ENCODE assay signal across 27 cellular contexts in genomic region chr22:37206841-37207821, GRCh38. TPM values are rescaled to one million over a fixed set of nuclear protein-coding genes. Genes with fewer than 3 reads are reported as not detected.
DNase-seq lines count a peak whose midpoint lies in the region; ATAC-seq lines count a peak whose summit lies in the region.
"Had no signal": no experiment of that assay in that cellular context is flagged by ENCODE, and none has a peak within 500 bp of the region (broad histone marks: within the 10 kb centered on the region; RNA-seq: fewer than 3 reads in every experiment).

No MANE protein-coding gene starts in this region.

- no peak overlapping the region for H2BK5ac ChIP-seq in neuronal stem cell (ENCODE audit: low read length)

- peak overlapping the region; percentile 66 for H2AK5ac ChIP-seq in neuronal stem cell (ENCODE audit: low read depth, low read length)

- no peaks in the 10 kb centered on the region for H3K36me3 Mint-ChIP-seq in T-helper 17 cell (ENCODE audit: low read depth)
- H3K36me3 Mint-ChIP-seq: IgD-negative memory B cell had no signal

- no peaks in the 10 kb centered on the region for H3K79me2 ChIP-seq in GM23248 (ENCODE audit: insufficient read depth)

- no peak overlapping the region for H2AFZ ChIP-seq in neuronal stem cell (ENCODE audit: low read length)
- no peak overlapping the region for H2AFZ ChIP-seq in GM23248

- peak overlapping the region; percentile 37 for H3K23ac ChIP-seq in neuronal stem cell (ENCODE audit: low read depth, low read length, poor library complexity)

- H3K9me2 ChIP-seq in GM23248 (ENCODE audit: insufficient read depth) = no peaks in the 10 kb centered on the region

- H3K4me2 ChIP-seq in neuronal stem cell (ENCODE audit: insufficient read depth, low read length, poor library complexity, severe bottlenecking) (no peak overlapping the region), GM23248 (ENCODE audit: unreplicated experiment) (no peak overlapping the region)

- H3K27ac ChIP-seq in neuronal stem cell (replicated peaks; ENCODE audit: low read length) (no peak overlapping the region), GM23248 (no peak overlapping the region)
- H3K27ac ChIP-seq: right atrium auricular region, WERI-Rb-1 had no signal

- no CpG with 5 or more reads among the region's 71 CpGs for WGBS in neuronal stem cell (ENCODE audit: extremely low coverage in 2 of 2, insufficient read length in 2 of 2, insufficient replicate concordance in 1 of 2), 2 donors
- 81 to 86% methylated on average over 57 to 70 of the region's 71 CpGs for WGBS in GM23248 (ENCODE audit: low coverage in 1 of 2, low lambda C conversion rate in 2 of 2, missing lambda C conversion rate in 2 of 2), 2 experiments

- H3K4me1 Mint-ChIP-seq in T-helper 17 cell = peaks cover 12% of the 10 kb centered on the region

- peak overlapping the region; percentile 74 for H3K18ac ChIP-seq in neuronal stem cell (ENCODE audit: low read length)

- H3F3A ChIP-seq in GM23248 (ENCODE audit: insufficient read depth) = no peaks in the 10 kb centered on the region

- no peaks in the 10 kb centered on the region for H3K36me3 ChIP-seq in neuronal stem cell (replicated peaks in 1 of 2; ENCODE audit: control insufficient read depth in 2 of 2, insufficient read depth in 2 of 2, low read length in 2 of 2)
- H3K36me3 ChIP-seq in GM23248 (ENCODE audit: low read depth) = no peaks in the 10 kb centered on the region
- H3K36me3 ChIP-seq: HAP-1, right atrium auricular region, WERI-Rb-1 had no signal

- H2BK15ac ChIP-seq in neuronal stem cell (ENCODE audit: low read length) = peak overlapping the region; percentile 87

- H3K4ac ChIP-seq in neuronal stem cell (ENCODE audit: low read length) = peak overlapping the region; percentile 71

- H3K27me3 ChIP-seq in neuronal stem cell (ENCODE audit: control insufficient read depth in 3 of 3, insufficient read depth in 3 of 3, low read depth in 1 of 3, low read length in 3 of 3) = peaks cover 0 to 49% (median 0%) of the 10 kb centered on the region in 3 experiments
- no peaks in the 10 kb centered on the region for H3K27me3 ChIP-seq in GM23248 (replicated peaks; ENCODE audit: insufficient read depth)
- H3K27me3 ChIP-seq: right atrium auricular region had no signal

- no peaks in the 10 kb centered on the region for H3K79me1 ChIP-seq in neuronal stem cell (ENCODE audit: low read depth, low read length)

- no peak overlapping the region for H3K4me3 Mint-ChIP-seq in T-helper 17 cell
- H3K4me3 Mint-ChIP-seq: activated T-helper 1 cell treated with anti-CD3 and anti-CD28 coated beads, Interleukin-12 subunit alpha, Interleukin-12 subunit beta, Interleukin-2, Interleukin-4 antibody, amounts not matched to agents 30 ng/mL and 10 ng/mL and 1 ng/mL, durations not matched to agents 14 hours and 24 hours and 36 hours; CD8-positive, alpha-beta memory T cell; dendritic cell treated with granulocyte-macrophage colony-stimulating factor and Interleukin-4, amounts not matched to agents 40 ng/mL and 50 ng/mL, for 4 days; IgD-negative memory B cell had no signal

- intact Hi-C loops in left cardiac atrium (cut with DNase I) = loop anchor here in 1 of 2 donors (10.0 kb wide), 1 partner anchor 132 kb away; no protein-coding TSS in a partner anchor
- intact Hi-C loops in Right ventricle myocardium superior (cut with DNase I) = no loop called here

- in situ Hi-C loops in GM23248 (cut with MboI) = no loop called here

- no peak overlapping the region for H3K14ac ChIP-seq in neuronal stem cell (ENCODE audit: low read length)

- H3K9me3 ChIP-seq in T-helper 17 cell (ENCODE audit: control insufficient read depth, low read length, poor library complexity, severe bottlenecking) (no peaks in the 10 kb centered on the region), neuronal stem cell (replicated peaks in 1 of 2; ENCODE audit: control insufficient read depth in 2 of 2, insufficient read depth in 1 of 2, low read depth in 1 of 2, low read length in 2 of 2) (no peaks in the 10 kb centered on the region), GM23248 (ENCODE audit: low read depth) (no peaks in the 10 kb centered on the region)
- H3K9me3 ChIP-seq: HAP-1, right atrium auricular region had no signal

- peak overlapping the region; percentile 49 for H4K91ac ChIP-seq in neuronal stem cell (ENCODE audit: low read depth, low read length, poor library complexity)

- no peak overlapping the region for H2BK120ac ChIP-seq in neuronal stem cell (ENCODE audit: low read depth, low read length)

- H3K4me3 ChIP-seq in neuronal stem cell (ENCODE audit: low read length in 2 of 2) = no peak overlapping the region
- no peak overlapping the region for H3K4me3 ChIP-seq in GM23248
- H3K4me3 ChIP-seq: HAP-1, right atrium auricular region had no signal

- no peak overlapping the region for H4K8ac ChIP-seq in neuronal stem cell (ENCODE audit: low read depth, low read length)

- H3K27ac Mint-ChIP-seq in T-helper 17 cell = no peak overlapping the region
- H3K27ac Mint-ChIP-seq: dendritic cell treated with granulocyte-macrophage colony-stimulating factor and Interleukin-4, amounts not matched to agents 40 ng/mL and 50 ng/mL, for 4 days had no signal

- H3K27me3 Mint-ChIP-seq in T-helper 17 cell = no peaks in the 10 kb centered on the region
- H3K27me3 Mint-ChIP-seq: CD8-positive, alpha-beta memory T cell; IgD-negative memory B cell had no signal

- DNase-seq in left cardiac atrium = peak; percentile 12
- DNase-seq in Right ventricle myocardium superior = no peak
- peak in 2 of 3 donors; percentile 2 to 9 for DNase-seq in T-helper 17 cell
- DNase-seq in neuronal stem cell (ENCODE audit: low spot score) = no peak
- no peak for DNase-seq in GM23248
- no peak for DNase-seq in NCI-H2196 (lab: John Stamatoyannopoulos, UW; ENCODE audit: unreplicated experiment)
- no peak for DNase-seq in occipital lobe (lab: John Stamatoyannopoulos, UW)
- DNase-seq: amygdala; GDM1; mammary epithelial cell; NCI-H1105 treated with DMSO at 0.1 percent for 48 hours; NCI-H524; stimulated activated CD8-positive, alpha-beta memory T cell treated with anti-CD3 and anti-CD28 coated beads, Interleukin-4, amount 100 ng/mL, for 48 hours; substantia nigra had no signal

- H3K4me1 ChIP-seq in neuronal stem cell (ENCODE audit: control insufficient read depth in 2 of 2, insufficient read depth in 1 of 2, low read depth in 1 of 2, low read length in 2 of 2) (peaks cover 4 to 5% of the 10 kb centered on the region in 2 donors), GM23248 (ENCODE audit: insufficient read depth) (0 out of 2 replicates have a peak, but pooled peaks cover 2% of the 10 kb centered on the region)
- H3K4me1 ChIP-seq: HAP-1, right atrium auricular region had no signal

- no peak for ATAC-seq in left cardiac atrium
- ATAC-seq in Right ventricle myocardium superior (ENCODE audit: poor library complexity) = no peak
- no peak for ATAC-seq in T-helper 17 cell

- H3K9ac ChIP-seq in neuronal stem cell (ENCODE audit: low read depth, low read length, poor library complexity) (peak overlapping the region; percentile 73), GM23248 (no peak overlapping the region)

- no peaks in the 10 kb centered on the region for H4K20me1 ChIP-seq in GM23248 (ENCODE audit: insufficient read depth)

- H2BK12ac ChIP-seq in neuronal stem cell (ENCODE audit: low read length) = peak overlapping the region; percentile 30

RNA-seq across cellular contexts. Expression of gene SSTR3, which starts 5.1 kb away (rescaled TPM):
- total RNA-seq in left cardiac atrium = not detected
- not detected for total RNA-seq in Right ventricle myocardium superior
- total RNA-seq in T-helper 17 cell = 1 to 10 TPM in 1 of 2 donors, under 1 TPM in 1; 0.37 to 2.1 TPM
- 0.22 TPM for polyA plus RNA-seq in neuronal stem cell (2013, experiment 1 of 2)
- 0.28 TPM for polyA plus RNA-seq in neuronal stem cell (2013, experiment 2 of 2)
- total RNA-seq in GM23248 (2014; rRNA removed; shearing (Covaris generic)) = not detected in 2 replicates
- polyA plus RNA-seq in GM23248 (2016; fragmentation: Nextera tagmentation; extraction: Ambion mirVana) = not detected in 2 replicates
- total RNA-seq in occipital lobe = not detected
- total RNA-seq: fibroblast of lung, kidney epithelial cell, M059J, mammary epithelial cell, myocyte, osteocyte, right atrium auricular region, SK-MEL-5 had no signal
- polyA plus RNA-seq: fibroblast of lung, mammary epithelial cell had no signal

RNA-seq across cellular contexts. Expression of gene C1QTNF6, which starts 19.1 kb away (rescaled TPM):
- total RNA-seq in left cardiac atrium (1 to 10 TPM; 1.8 to 2.9 TPM), Right ventricle myocardium superior (1.5 TPM), T-helper 17 cell (10 to 100 TPM; 11.2 to 11.8 TPM), occipital lobe (5.3 TPM)
- 17.0 TPM for polyA plus RNA-seq in neuronal stem cell (2013, experiment 1 of 2)
- polyA plus RNA-seq in neuronal stem cell (2013, experiment 2 of 2) = 18.2 TPM
- 3.4 and 4.0 TPM in 2 replicates for total RNA-seq in GM23248 (2014; rRNA removed; shearing (Covaris generic))
- 8.9 and 9.8 TPM in 2 replicates for polyA plus RNA-seq in GM23248 (2016; fragmentation: Nextera tagmentation; extraction: Ambion mirVana)

RNA-seq across cellular contexts. Expression of gene RAC2, which starts 36.9 kb away (rescaled TPM):
- total RNA-seq in left cardiac atrium (10 to 100 TPM in 1 of 2 donors, 1 to 10 TPM in 1; 6.4 to 12.5 TPM), Right ventricle myocardium superior (4.1 TPM), T-helper 17 cell (100 to 1,000 TPM; 297 to 478 TPM), occipital lobe (not detected)
- 1.2 TPM for polyA plus RNA-seq in neuronal stem cell (2013, experiment 1 of 2)
- 1.1 TPM for polyA plus RNA-seq in neuronal stem cell (2013, experiment 2 of 2)
- 32.8 and 35.1 TPM in 2 replicates for total RNA-seq in GM23248 (2014; rRNA removed; shearing (Covaris generic))
- polyA plus RNA-seq in GM23248 (2016; fragmentation: Nextera tagmentation; extraction: Ambion mirVana) = 34.9 and 36.3 TPM in 2 replicates
- total RNA-seq: myocyte, osteocyte, SK-MEL-5 had no signal

RNA-seq across cellular contexts. Expression of gene IL2RB, which starts 57.4 kb away (rescaled TPM):
- total RNA-seq in left cardiac atrium (1 to 10 TPM in 1 of 2 donors, under 1 TPM in 1; 0.34 to 2.0 TPM), Right ventricle myocardium superior (0.75 TPM), T-helper 17 cell (100 to 1,000 TPM in 1 of 2 donors, 10 to 100 TPM in 1; 76.4 to 107 TPM), occipital lobe (not detected)
- polyA plus RNA-seq in neuronal stem cell (2013, experiment 1 of 2) = 0.47 TPM
- polyA plus RNA-seq in neuronal stem cell (2013, experiment 2 of 2) = 0.43 TPM
- total RNA-seq in GM23248 (2014; rRNA removed; shearing (Covaris generic)) = not detected in 2 replicates
- 0.15 and 0.19 TPM in 2 replicates for polyA plus RNA-seq in GM23248 (2016; fragmentation: Nextera tagmentation; extraction: Ambion mirVana)
- total RNA-seq: fibroblast of lung, myocyte, osteocyte, SK-MEL-5 had no signal

Comparison
In these comparisons a context has a peak if more than half of its experiments do, and no peak if none do; other contexts are left out.
1. DNase-seq: peak in left cardiac atrium (single experiment) and T-helper 17 cell (2 of 3); none in Right ventricle myocardium superior (single experiment), neuronal stem cell (single experiment), GM23248 (single experiment), NCI-H2196 (single experiment) and occipital lobe (single experiment).